In genomic region chr2:88159481-88159880, GRCh38 we compare ENCODE assay signal across 17 cellular contexts. TPM values are rescaled to one million over a fixed set of nuclear protein-coding genes. Genes with fewer than 3 reads are reported as not detected.
DNase-seq lines count a peak whose midpoint lies in the region; ATAC-seq and TF ChIP-seq lines count a peak whose summit lies in the region.
"Had no signal": no experiment of that assay in that cellular context is flagged by ENCODE, and none has a peak within 500 bp of the region (broad histone marks: within the 10 kb centered on the region; RNA-seq: fewer than 3 reads in every experiment).

No MANE protein-coding gene starts in this region.

- peaks cover 0 to 1% of the 10 kb centered on the region in 2 donors for H3K4me1 Mint-ChIP-seq in stimulated activated naive B cell treated with anti-CD40 and anti-IgM and Interleukin-4, amounts not matched to agents 10 μg/mL and 1 μg/mL and 100 μg/mL, for 72 hours
- H3K4me1 Mint-ChIP-seq: CD14-positive monocyte; CD8-positive, alpha-beta memory T cell had no signal

- H3K4me1 ChIP-seq in SK-N-SH (ENCODE audit: control insufficient read depth in 1 of 2, insufficient read depth in 2 of 2, low read depth in 1 of 2, low read length in 1 of 2): no peaks in the 10 kb centered on the region
- peaks cover 0 to 13% (median 0%) of the 10 kb centered on the region in 4 donors for H3K4me1 ChIP-seq in right lobe of liver
- H3K4me1 ChIP-seq in breast epithelium: no peaks in the 10 kb centered on the region
- H3K4me1 ChIP-seq: Caco-2 had no signal

- H3K36me3 ChIP-seq in SK-N-SH (replicated peaks in 1 of 2; ENCODE audit: control insufficient read depth in 1 of 2, insufficient read depth in 2 of 2, low read length in 1 of 2) (no peaks in the 10 kb centered on the region), right lobe of liver (no peaks in the 10 kb centered on the region), breast epithelium (no peaks in the 10 kb centered on the region)

- no peak overlapping the region for H3K9ac ChIP-seq in SK-N-SH

- no peak for TF ChIP-seq EP300 in SK-N-SH (IDR thresholded peaks at IDR 0.05; ENCODE audit: borderline replicate concordance in 1 of 2, low read depth in 1 of 2, low read length in 1 of 2)

- no peaks in the 10 kb centered on the region for H3F3A ChIP-seq in SK-N-SH (replicated peaks; ENCODE audit: insufficient read depth)

- H3K4me2 ChIP-seq in SK-N-SH: no peak overlapping the region

- no peaks in the 10 kb centered on the region for H3K36me3 Mint-ChIP-seq in stimulated activated naive B cell treated with anti-CD40 and anti-IgM and Interleukin-4, amounts not matched to agents 10 μg/mL and 1 μg/mL and 100 μg/mL, for 72 hours
- H3K36me3 Mint-ChIP-seq: CD14-positive monocyte; CD8-positive, alpha-beta memory T cell had no signal

- H3K9me2 ChIP-seq in SK-N-SH: no peaks in the 10 kb centered on the region

- peaks cover 0 to 4% of the 10 kb centered on the region in 2 donors for H3K27me3 Mint-ChIP-seq in stimulated activated naive B cell treated with anti-CD40 and anti-IgM and Interleukin-4, amounts not matched to agents 10 μg/mL and 1 μg/mL and 100 μg/mL, for 72 hours

- 41% methylated on average over 3 of the region's 3 CpGs for WGBS in SK-N-SH (ENCODE audit: low lambda C conversion rate)
- 80% methylated on average over 3 of the region's 3 CpGs for WGBS in right lobe of liver (ENCODE audit: insufficient coverage, low coverage, low lambda C conversion rate, missing lambda C conversion rate)

- no peak overlapping the region for H3K4me3 Mint-ChIP-seq in stimulated activated naive B cell treated with anti-CD40 and anti-IgM and Interleukin-4, amounts not matched to agents 10 μg/mL and 1 μg/mL and 100 μg/mL, for 72 hours
- H3K4me3 Mint-ChIP-seq: CD14-positive monocyte; CD8-positive, alpha-beta memory T cell had no signal

- peak; percentile 25; the same call in 2 of the 3 replicates for ATAC-seq in SK-N-SH treated with all-trans-retinoic acid at 6 μM for 48 hours
- peak; percentile 10 for ATAC-seq in HG02678 (IDR thresholded peaks at IDR 0.05; ENCODE audit: unreplicated experiment)
- peak in 3 of 4 donors; percentile 19 to 29 (median 20) for ATAC-seq in right lobe of liver
- peak; percentile 20 to 52 for ATAC-seq in stimulated activated naive B cell treated with anti-CD40 and anti-IgM and Interleukin-4, amounts not matched to agents 10 μg/mL and 1 μg/mL and 100 μg/mL, for 72 hours (replicated peaks)
- ATAC-seq in HG03039 (IDR thresholded peaks at IDR 0.05; ENCODE audit: unreplicated experiment): no peak

- no peak for TF ChIP-seq RAD21 in SK-N-SH (IDR thresholded peaks at IDR 0.05; ENCODE audit: low read length)

- POLR2A ChIA-PET in SK-N-SH (lab: Yijun Ruan, JAX): no interaction called here

- H3K27ac ChIP-seq in SK-N-SH (ENCODE audit: low read depth in 2 of 2, low read length in 1 of 2) (no peak overlapping the region), right lobe of liver (no peak overlapping the region), breast epithelium (no peak overlapping the region)
- H3K27ac ChIP-seq: 22Rv1 had no signal

- CTCF ChIA-PET in SK-N-SH (lab: Yijun Ruan, JAX): interaction anchor here (0.7 to 5.8 kb wide), 23 partner anchors 9 to 295 kb away, joined by 3 to 147 read pairs (median 5); partner anchors contain the start of genes RNU2-63P, SMYD1 and THNSL2

- H2AFZ ChIP-seq in SK-N-SH (ENCODE audit: low read depth): no peak overlapping the region

- no peak overlapping the region for H3K27ac Mint-ChIP-seq in stimulated activated naive B cell treated with anti-CD40 and anti-IgM and Interleukin-4, amounts not matched to agents 10 μg/mL and 1 μg/mL and 100 μg/mL, for 72 hours
- H3K27ac Mint-ChIP-seq: CD8-positive, alpha-beta memory T cell had no signal

- no peaks in the 10 kb centered on the region for H3K9me3 ChIP-seq in SK-N-SH
- H3K9me3 ChIP-seq in right lobe of liver: no peaks in the 10 kb centered on the region
- H3K9me3 ChIP-seq in breast epithelium: no peaks in the 10 kb centered on the region
- H3K9me3 ChIP-seq: Caco-2 had no signal

- no peak for DNase-seq in SK-N-SH
- no peak for DNase-seq in right lobe of liver
- no peak for DNase-seq in stimulated activated naive B cell treated with anti-CD40 and anti-IgM and Interleukin-4, amounts not matched to agents 10 μg/mL and 1 μg/mL and 100 μg/mL, for 72 hours
- no peak for DNase-seq in breast epithelium (ENCODE audit: low spot score in 2 of 2)
- DNase-seq in LoVo (ENCODE audit: low spot score): no peak

- intact Hi-C loops in right lobe of liver (cut with DNase I): no loop called here
- intact Hi-C loops in breast epithelium (cut with DNase I; ENCODE audit: low total_unique reads): no loop called here

- no peaks in the 10 kb centered on the region for H3K27me3 ChIP-seq in SK-N-SH (ENCODE audit: insufficient read depth)
- no peaks in the 10 kb centered on the region for H3K27me3 ChIP-seq in right lobe of liver
- H3K27me3 ChIP-seq in breast epithelium: no peaks in the 10 kb centered on the region

- TF ChIP-seq CTCF in SK-N-SH (IDR thresholded peaks at IDR 0.05) (no peak), right lobe of liver (IDR thresholded peaks at IDR 0.05) (no peak), breast epithelium (IDR thresholded peaks at IDR 0.05) (no peak)

- no peaks in the 10 kb centered on the region for H3K9me3 Mint-ChIP-seq in stimulated activated naive B cell treated with anti-CD40 and anti-IgM and Interleukin-4, amounts not matched to agents 10 μg/mL and 1 μg/mL and 100 μg/mL, for 72 hours
- H3K9me3 Mint-ChIP-seq: CD14-positive monocyte; CD8-positive, alpha-beta memory T cell had no signal

- H3K79me2 ChIP-seq in SK-N-SH (ENCODE audit: insufficient read depth): no peaks in the 10 kb centered on the region

- H4K20me1 ChIP-seq in SK-N-SH (ENCODE audit: insufficient read depth): no peaks in the 10 kb centered on the region

- H3K4me3 ChIP-seq in SK-N-SH (ENCODE audit: low read depth in 2 of 2, low read length in 1 of 2): no peak overlapping the region
- no peak overlapping the region for H3K4me3 ChIP-seq in right lobe of liver
- H3K4me3 ChIP-seq in breast epithelium: no peak overlapping the region
- H3K4me3 ChIP-seq: K562 had no signal

- TF ChIP-seq POLR2A in right lobe of liver (IDR thresholded peaks at IDR 0.05) (no peak), breast epithelium (IDR thresholded peaks at IDR 0.05) (no peak)

TF ChIP-seq in SK-N-SH treated with all-trans-retinoic acid at 6 μM for 48 hours, 23 proteins besides CTCF, POLR2A, EP300 and RAD21 (continues in another document):
- no peak for TF ChIP-seq SNAI2 (CRISPR knock-in tag; IDR thresholded peaks at IDR 0.05)
- TF ChIP-seq BACH2 (CRISPR knock-in tag; IDR thresholded peaks at IDR 0.05; ENCODE audit: borderline replicate concordance): no peak
- TF ChIP-seq CSRNP3 (CRISPR knock-in tag; IDR thresholded peaks at IDR 0.05): no peak
- no peak for TF ChIP-seq OSR1 (CRISPR knock-in tag; IDR thresholded peaks at IDR 0.05)
- TF ChIP-seq ZNF8 (CRISPR knock-in tag; IDR thresholded peaks at IDR 0.05): no peak

TF ChIP-seq in SK-N-SH, 30 proteins besides CTCF, POLR2A, EP300 and RAD21:
- TF ChIP-seq RXRA (IDR thresholded peaks at IDR 0.05; ENCODE audit: borderline replicate concordance, low read depth) (no peak), YY1 (IDR thresholded peaks at IDR 0.05; ENCODE audit: low read depth) (no peak), GATA2 (CRISPR knock-in tag; IDR thresholded peaks at IDR 0.05) (no peak), NFIC (IDR thresholded peaks at IDR 0.05; ENCODE audit: borderline replicate concordance) (no peak)
- TF ChIP-seq, protein P1, sequence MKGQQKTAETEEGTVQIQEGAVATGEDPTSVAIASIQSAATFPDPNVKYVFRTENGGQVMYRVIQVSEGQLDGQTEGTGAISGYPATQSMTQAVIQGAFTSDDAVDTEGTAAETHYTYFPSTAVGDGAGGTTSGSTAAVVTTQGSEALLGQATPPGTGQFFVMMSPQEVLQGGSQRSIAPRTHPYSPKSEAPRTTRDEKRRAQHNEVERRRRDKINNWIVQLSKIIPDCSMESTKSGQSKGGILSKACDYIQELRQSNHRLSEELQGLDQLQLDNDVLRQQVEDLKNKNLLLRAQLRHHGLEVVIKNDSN (IDR thresholded peaks at IDR 0.05; ENCODE audit: borderline replicate concordance, low read depth): no peak

RNA-seq across cellular contexts. Expression of gene THNSL2, which starts 10.7 kb away (rescaled TPM):
- not detected in 2 replicates for polyA plus RNA-seq in SK-N-SH (2012; rRNA removed)
- polyA plus RNA-seq in SK-N-SH (2012; cell fraction: cytosol; rRNA removed): not detected in 2 replicates
- 0.05 and 0.13 TPM in 2 replicates for polyA plus RNA-seq in SK-N-SH (2012; cell fraction: nucleus; rRNA removed)
- total RNA-seq in right lobe of liver (10 to 100 TPM; 21.2 to 69.9 (median 29.7) TPM), breast epithelium (10 to 100 TPM; 35.7 to 40.2 (median 38.5) TPM)
- total RNA-seq: A673, Daoy, H4, K562 had no signal
- polyA plus RNA-seq: CD8-positive, alpha-beta memory T cell; K562 had no signal

RNA-seq across cellular contexts. Expression of gene FABP1, which starts 31.6 kb away (rescaled TPM):
- polyA plus RNA-seq in SK-N-SH (2012; rRNA removed): not detected in 2 replicates
- not detected in 2 replicates for polyA plus RNA-seq in SK-N-SH (2012; cell fraction: cytosol; rRNA removed)
- not detected in 2 replicates for polyA plus RNA-seq in SK-N-SH (2012; cell fraction: nucleus; rRNA removed)
- 1,000 to 10,000 TPM in 3 of 6 experiments, 100 to 1,000 TPM in 3; 326 to 1,933 (median 908) TPM for total RNA-seq in right lobe of liver
- total RNA-seq in breast epithelium: 10 to 100 TPM in 1 of 3 donors, not detected in 2; 20.0 TPM
- total RNA-seq: A673; CD8-positive, alpha-beta memory T cell; Daoy; H4 had no signal
- polyA plus RNA-seq: BJ; CD14-positive monocyte; CD8-positive, alpha-beta memory T cell; K562 had no signal

Comparison
In these comparisons a context has a peak if more than half of its experiments do, and no peak if none do; other contexts are left out.
1. RNA of gene FABP1, which starts 31.6 kb away (total RNA-seq): 326 to 1,933 TPM in right lobe of liver; 20.0 TPM in breast epithelium; every median in the first group is over 10 times any median in the second.